In the genomic region with DNA sequence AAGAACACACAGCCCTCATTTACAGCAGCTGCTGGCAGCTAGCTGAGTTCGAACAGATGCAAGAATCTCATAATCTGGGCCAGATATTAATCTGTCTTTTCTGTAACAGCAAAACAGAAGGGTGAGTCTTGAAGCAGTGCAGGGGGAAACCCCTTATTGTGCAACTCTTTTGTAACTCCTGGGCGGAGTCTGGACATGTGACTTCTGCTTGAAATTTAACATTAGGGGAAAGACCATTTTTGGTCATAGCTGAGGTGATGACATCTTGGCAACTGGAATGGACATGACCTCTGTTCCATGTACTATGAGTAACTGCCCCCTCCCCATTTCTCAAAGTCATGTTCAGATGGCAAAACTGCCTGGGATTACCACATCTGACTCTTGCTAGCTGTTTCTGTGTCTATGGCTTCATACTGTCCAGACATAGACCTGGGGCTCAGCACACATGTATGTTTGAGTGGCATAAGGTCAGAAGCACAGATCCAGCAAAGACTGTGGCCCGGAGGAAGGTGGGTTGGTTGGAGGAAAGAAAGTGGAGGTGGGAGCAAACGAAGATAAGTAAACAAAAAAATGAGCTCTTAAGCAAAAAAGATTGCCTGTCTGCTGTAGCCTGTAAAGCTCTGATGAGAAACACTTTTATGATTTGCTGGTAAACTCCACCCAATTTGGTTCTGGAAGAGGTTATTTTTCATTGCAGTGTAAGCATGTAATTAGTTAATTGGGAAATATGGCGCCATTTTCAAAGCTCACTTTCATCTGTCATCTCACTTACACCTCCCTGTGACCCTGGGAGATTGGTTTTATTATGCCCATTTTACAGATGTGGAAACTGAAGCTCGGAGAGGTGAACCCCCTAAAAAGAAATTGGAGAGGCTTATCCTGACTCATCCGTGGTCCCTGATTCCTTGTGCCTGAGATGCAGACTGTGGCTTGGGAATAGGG, we compare ENCODE assay signal across 8 cellular contexts. TPM values are rescaled to one million over a fixed set of nuclear protein-coding genes. Genes with fewer than 3 reads are reported as not detected.
DNase-seq lines count a peak whose midpoint lies in the region; ATAC-seq, FAIRE-seq and TF ChIP-seq lines count a peak whose summit lies in the region.

No MANE protein-coding gene starts in this region.

- peaks cover 0 to 2% of the 10 kb centered on the region in 2 donors for H3K27me3 Mint-ChIP-seq in CD4-positive, alpha-beta memory T cell
- peaks cover 13% of the 10 kb centered on the region for H3K27me3 Mint-ChIP-seq in dendritic cell treated with granulocyte-macrophage colony-stimulating factor and Interleukin-4, amounts not matched to agents 40 ng/mL and 50 ng/mL, for 4 days

- no peaks in the 10 kb centered on the region for H3K36me3 Mint-ChIP-seq in CD4-positive, alpha-beta memory T cell
- H3K36me3 Mint-ChIP-seq in dendritic cell treated with granulocyte-macrophage colony-stimulating factor and Interleukin-4, amounts not matched to agents 40 ng/mL and 50 ng/mL, for 4 days (ENCODE audit: low read depth) = no peaks in the 10 kb centered on the region

- CTCF ChIA-PET in CD4-positive, alpha-beta memory T cell (lab: Charles Lee; ENCODE audit: partially characterized antibody) = interaction anchor here (0.7 to 1.9 kb wide), 7 partner anchors 8 to 100 kb away, joined by 3 to 5 read pairs (median 3); no protein-coding TSS in a partner anchor
- CTCF ChIA-PET in SK-N-SH (lab: Yijun Ruan, JAX) = interaction anchor here (0.7 to 1.6 kb wide), 5 partner anchors 26 to 306 kb away, joined by 3 to 7 read pairs (median 3); partner anchors contain the start of gene ETS2

- no peaks in the 10 kb centered on the region for H3K79me2 ChIP-seq in SK-N-SH (ENCODE audit: insufficient read depth)

- ATAC-seq in GM19452 (IDR thresholded peaks at IDR 0.05; ENCODE audit: unreplicated experiment) = peak; percentile 92
- peak; percentile 75 for ATAC-seq in HG03457 (IDR thresholded peaks at IDR 0.05; ENCODE audit: unreplicated experiment)

- intact Hi-C loops in CD4-positive, alpha-beta memory T cell (cut with micrococcal nuclease) = no loop called here
- intact Hi-C loops in dendritic cell treated with granulocyte-macrophage colony-stimulating factor and Interleukin-4, amounts not matched to agents 40 ng/mL and 50 ng/mL, for 4 days (cut with micrococcal nuclease) = loop anchor here (1.0 kb wide), 2 partner anchors 22 to 248 kb away; no protein-coding TSS in a partner anchor

- no peaks in the 10 kb centered on the region for H3K36me3 ChIP-seq in CD4-positive, alpha-beta memory T cell (ENCODE audit: insufficient read depth, low read length)
- no peaks in the 10 kb centered on the region for H3K36me3 ChIP-seq in SK-N-SH (replicated peaks in 1 of 2; ENCODE audit: control insufficient read depth in 1 of 2, insufficient read depth in 2 of 2, low read length in 1 of 2)
- no peaks in the 10 kb centered on the region for H3K36me3 ChIP-seq in muscle layer of duodenum (ENCODE audit: control insufficient read depth in 1 of 2, insufficient read depth in 2 of 2, low read length in 2 of 2)

- peak; percentile 44 to 74 (median 47) for DNase-seq in CD4-positive, alpha-beta memory T cell
- no peak for DNase-seq in SK-N-SH
- no peak for DNase-seq in urothelium cell line (ENCODE audit: low spot score)
- no peak for DNase-seq in DMS79 treated with DMSO at 0.1 percent for 48 hours (lab: John Stamatoyannopoulos, UW)

- H3K4me3 ChIP-seq in CD4-positive, alpha-beta memory T cell (ENCODE audit: low read length in 2 of 2) = no peak overlapping the region
- H3K4me3 ChIP-seq in SK-N-SH (ENCODE audit: low read depth in 2 of 2, low read length in 1 of 2) (no peak overlapping the region), muscle layer of duodenum (ENCODE audit: low read depth in 1 of 2, low read length in 2 of 2) (no peak overlapping the region)

- no peak for FAIRE-seq in urothelium cell line (lab: Jason Lieb, UNC)

- H3K4me1 ChIP-seq in CD4-positive, alpha-beta memory T cell (ENCODE audit: insufficient read depth, low read length) = peaks cover 8% of the 10 kb centered on the region
- H3K4me1 ChIP-seq in SK-N-SH (ENCODE audit: control insufficient read depth in 1 of 2, insufficient read depth in 2 of 2, low read depth in 1 of 2, low read length in 1 of 2) (peaks cover 0 to 3% of the 10 kb centered on the region in 2 experiments; a peak in 1 of 4 replicates), muscle layer of duodenum (ENCODE audit: control insufficient read depth in 1 of 2, insufficient read depth in 2 of 2, low read length in 2 of 2) (peaks cover 0 to 3% of the 10 kb centered on the region in 2 donors)

- H3F3A ChIP-seq in SK-N-SH (replicated peaks; ENCODE audit: insufficient read depth) = no peaks in the 10 kb centered on the region

- no peaks in the 10 kb centered on the region for H3K9me3 ChIP-seq in CD4-positive, alpha-beta memory T cell (ENCODE audit: control insufficient read depth in 1 of 2, low read length in 2 of 2)
- no peaks in the 10 kb centered on the region for H3K9me3 ChIP-seq in SK-N-SH
- H3K9me3 ChIP-seq in muscle layer of duodenum (ENCODE audit: control insufficient read depth in 1 of 2, low read length in 2 of 2) = peaks cover 0 to 3% of the 10 kb centered on the region in 2 donors

- H3K4me1 Mint-ChIP-seq in CD4-positive, alpha-beta memory T cell = peaks cover 6 to 19% (median 16%) of the 10 kb centered on the region in 4 donors
- peaks cover 31% of the 10 kb centered on the region for H3K4me1 Mint-ChIP-seq in dendritic cell treated with granulocyte-macrophage colony-stimulating factor and Interleukin-4, amounts not matched to agents 40 ng/mL and 50 ng/mL, for 4 days (ENCODE audit: low read depth)

- peak overlapping the region; percentile 5 to 63 (median 33) for H3K27ac Mint-ChIP-seq in CD4-positive, alpha-beta memory T cell
- peak overlapping the region; percentile 75 for H3K27ac Mint-ChIP-seq in dendritic cell treated with granulocyte-macrophage colony-stimulating factor and Interleukin-4, amounts not matched to agents 40 ng/mL and 50 ng/mL, for 4 days

- POLR2A ChIA-PET in CD4-positive, alpha-beta memory T cell (lab: Charles Lee; ENCODE audit: partially characterized antibody) = interaction anchor here (0.8 to 1.0 kb wide), 2 partner anchors 26 to 64 kb away, joined by 3 read pairs; partner anchors contain the start of gene ETS2
- POLR2A ChIA-PET in SK-N-SH (lab: Yijun Ruan, JAX) = no interaction called here

- no peak overlapping the region for H3K4me2 ChIP-seq in SK-N-SH

- H3K9me3 Mint-ChIP-seq in CD4-positive, alpha-beta memory T cell = peaks cover 0 to 7% (median 4%) of the 10 kb centered on the region in 8 donors
- H3K9me3 Mint-ChIP-seq in dendritic cell treated with granulocyte-macrophage colony-stimulating factor and Interleukin-4, amounts not matched to agents 40 ng/mL and 50 ng/mL, for 4 days = no peaks in the 10 kb centered on the region

- no peak for TF ChIP-seq RAD21 in SK-N-SH (IDR thresholded peaks at IDR 0.05; ENCODE audit: low read length)

- WGBS in SK-N-SH (ENCODE audit: low lambda C conversion rate) = 71% methylated on average over 7 of the region's 7 CpGs

- no peaks in the 10 kb centered on the region for H3K27me3 ChIP-seq in CD4-positive, alpha-beta memory T cell (ENCODE audit: insufficient read depth, low read length)
- no peaks in the 10 kb centered on the region for H3K27me3 ChIP-seq in SK-N-SH (ENCODE audit: insufficient read depth)
- H3K27me3 ChIP-seq in muscle layer of duodenum (ENCODE audit: low read depth, low read length) = no peaks in the 10 kb centered on the region

- H2AFZ ChIP-seq in SK-N-SH (ENCODE audit: low read depth) = no peak overlapping the region

- H3K4me3 Mint-ChIP-seq in CD4-positive, alpha-beta memory T cell = peak overlapping the region in 1 of 8 donors; percentile 14
- no peak overlapping the region for H3K4me3 Mint-ChIP-seq in dendritic cell treated with granulocyte-macrophage colony-stimulating factor and Interleukin-4, amounts not matched to agents 40 ng/mL and 50 ng/mL, for 4 days

- no peak overlapping the region for H3K9ac ChIP-seq in SK-N-SH

- no peak for TF ChIP-seq CTCF in SK-N-SH (IDR thresholded peaks at IDR 0.05)

- no peak overlapping the region for H3K27ac ChIP-seq in CD4-positive, alpha-beta memory T cell (ENCODE audit: low read depth, low read length)
- H3K27ac ChIP-seq in SK-N-SH (ENCODE audit: low read depth in 2 of 2, low read length in 1 of 2) (no peak overlapping the region), muscle layer of duodenum (ENCODE audit: low read length) (peak overlapping the region; percentile 62)

- no peak for TF ChIP-seq EP300 in SK-N-SH (IDR thresholded peaks at IDR 0.05; ENCODE audit: borderline replicate concordance in 1 of 2, low read depth in 1 of 2, low read length in 1 of 2)

- no peaks in the 10 kb centered on the region for H4K20me1 ChIP-seq in SK-N-SH (ENCODE audit: insufficient read depth)

- no peaks in the 10 kb centered on the region for H3K9me2 ChIP-seq in SK-N-SH

TF ChIP-seq in SK-N-SH, 30 proteins besides CTCF, POLR2A, EP300 and RAD21:
- TF ChIP-seq USF1 (IDR thresholded peaks at IDR 0.05; ENCODE audit: borderline replicate concordance, low read depth) (peak; percentile 52; the same call in 1 of the 2 replicates), MXI1 (IDR thresholded peaks at IDR 0.05; ENCODE audit: low read depth, low read length) (no peak)

RNA-seq across cellular contexts. Expression of gene ETS2, which starts 26.1 kb away (rescaled TPM):
- 10 to 100 TPM; 14.6 to 15.2 TPM for total RNA-seq in CD4-positive, alpha-beta memory T cell
- 1 to 10 TPM; 3.0 to 8.6 TPM for polyA plus RNA-seq in CD4-positive, alpha-beta memory T cell
- polyA plus RNA-seq in SK-N-SH (2012; rRNA removed) = 14.2 and 16.3 TPM in 2 replicates
- polyA plus RNA-seq in SK-N-SH (2012; cell fraction: cytosol; rRNA removed) = 11.4 and 13.6 TPM in 2 replicates
- 26.5 and 30.4 TPM in 2 replicates for polyA plus RNA-seq in SK-N-SH (2012; cell fraction: nucleus; rRNA removed)

Comparison
In these comparisons a context has a peak if more than half of its experiments do, and no peak if none do; other contexts are left out.
1. DNase-seq: peak in CD4-positive, alpha-beta memory T cell (5 of 5); none in SK-N-SH (single experiment), urothelium cell line (single experiment) and DMS79 treated with DMSO at 0.1 percent for 48 hours (single experiment).